In genomic region chr21:39003982-39004775, GRCh38 we compare ENCODE assay signal across 9 cellular contexts.
A peak's percentile ranks its signal among the peaks of the same experiment; 100 is the strongest.
DNase-seq lines count a peak whose midpoint lies in the region; FAIRE-seq and TF ChIP-seq lines count a peak whose summit lies in the region.
"Had no signal": no experiment of that assay in that cellular context is flagged by ENCODE, and none has a peak within 500 bp of the region (broad histone marks: within the 10 kb centered on the region; RNA-seq: fewer than 3 reads in every experiment).

No MANE protein-coding gene starts in this region.

- no peak overlapping the region for H3K4me3 ChIP-seq in fibroblast of mammary gland (ENCODE audit: control insufficient read depth, low read depth, low read length)
- H3K4me3 ChIP-seq in rectal smooth muscle tissue (ENCODE audit: low read length) = no peak overlapping the region

- intact Hi-C loops in head of caudate nucleus (cut with DNase I) = no loop called here

- H3K9ac ChIP-seq in rectal smooth muscle tissue (ENCODE audit: low read length) = no peak overlapping the region

- H3K4me1 ChIP-seq in rectal smooth muscle tissue (ENCODE audit: control insufficient read depth, insufficient read depth, low read length) = peaks cover 10% of the 10 kb centered on the region

- peak; percentile 51 for DNase-seq in GM03348 (ENCODE audit: low spot score)
- DNase-seq in RCC 7860 (ENCODE audit: low spot score) = peak; percentile 8
- peak; percentile 99 for DNase-seq in fibroblast of mammary gland (ENCODE audit: low read depth)
- DNase-seq in activated CD4-positive, CD25-positive, alpha-beta regulatory T cell treated with anti-CD3 and anti-CD28 coated beads, Interleukin-2, amount 50 U/mL, for 72 hours = no peak
- DNase-seq in NCI-H2081 treated with DMSO at 0.1 percent for 48 hours (lab: John Stamatoyannopoulos, UW) = no peak
- no peak for DNase-seq in hypothalamus (lab: John Stamatoyannopoulos, UW)
- DNase-seq in head of caudate nucleus = no peak
- DNase-seq: effector memory CD4-positive, alpha-beta T cell had no signal

- no peaks in the 10 kb centered on the region for H3K36me3 ChIP-seq in rectal smooth muscle tissue (ENCODE audit: control insufficient read depth, insufficient read depth, low read length)

- TF ChIP-seq CTCF in fibroblast of mammary gland (conservative IDR thresholded peaks at IDR 0.05; ENCODE audit: control insufficient read depth, insufficient read depth, low read depth, low read length) = no peak

- peak overlapping the region; percentile 48 for H3K27ac ChIP-seq in rectal smooth muscle tissue (ENCODE audit: low read depth, low read length)

- no peak for FAIRE-seq in RCC 7860 (lab: Jason Lieb, UNC)

- no peaks in the 10 kb centered on the region for H3K27me3 ChIP-seq in rectal smooth muscle tissue (ENCODE audit: control insufficient read depth, insufficient read depth, low read length)

Comparison
In these comparisons a context has a peak if more than half of its experiments do, and no peak if none do; other contexts are left out.
1. DNase-seq: peak in GM03348 (single experiment), RCC 7860 (single experiment) and fibroblast of mammary gland (single experiment); none in activated CD4-positive, CD25-positive, alpha-beta regulatory T cell treated with anti-CD3 and anti-CD28 coated beads, Interleukin-2, amount 50 U/mL, for 72 hours (single experiment), NCI-H2081 treated with DMSO at 0.1 percent for 48 hours (single experiment), hypothalamus (0 of 51) and head of caudate nucleus (0 of 42).